ENCODE assay signal across 9 cellular contexts in the genomic region with DNA sequence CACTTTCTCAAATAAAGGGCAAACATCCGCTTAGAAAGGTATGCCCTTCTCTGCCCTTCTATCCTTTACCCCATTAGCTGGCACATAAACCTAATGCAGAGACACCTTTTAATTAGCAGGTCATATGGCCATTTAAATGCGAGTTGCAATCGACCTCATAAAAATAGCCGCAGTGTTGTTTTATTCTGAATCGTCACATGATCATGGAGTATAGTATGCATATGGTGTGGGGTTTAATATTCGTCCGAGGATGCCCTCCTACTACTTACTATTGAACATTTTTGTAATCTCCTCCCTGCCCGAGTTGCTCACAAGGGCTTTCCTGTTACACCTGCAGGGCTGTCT.
DNase-seq lines count a peak whose midpoint lies in the region; ATAC-seq and TF ChIP-seq lines count a peak whose summit lies in the region.
"Had no signal": no experiment of that assay in that cellular context is flagged by ENCODE, and none has a peak within 500 bp of the region (broad histone marks: within the 10 kb centered on the region; RNA-seq: fewer than 3 reads in every experiment).

No MANE protein-coding gene starts in this region.

- H3K9me3 ChIP-seq in breast epithelium: no peaks in the 10 kb centered on the region
- H3K9me3 ChIP-seq in transverse colon: no peaks in the 10 kb centered on the region

- H3K4me1 ChIP-seq in breast epithelium (peaks cover 6 to 38% of the 10 kb centered on the region in 2 donors), mesendoderm (ENCODE audit: control insufficient read depth, low read depth, low read length) (peaks cover 3% of the 10 kb centered on the region), transverse colon (peaks cover 37 to 91% (median 68%) of the 10 kb centered on the region in 4 donors)

- TF ChIP-seq POLR2A in breast epithelium (IDR thresholded peaks at IDR 0.05) (no peak), transverse colon (IDR thresholded peaks at IDR 0.05) (no peak)

- H3K18ac ChIP-seq in mesendoderm (ENCODE audit: low read length): peak overlapping the region; percentile 11

- peak overlapping the region; percentile 15 for H3K9ac ChIP-seq in mesendoderm (ENCODE audit: low read length)

- no peak overlapping the region for H2BK15ac ChIP-seq in mesendoderm (replicated peaks; ENCODE audit: low read depth)

- intact Hi-C loops in breast epithelium (cut with DNase I; ENCODE audit: low total_unique reads) (no loop called here), transverse colon (cut with DNase I; ENCODE audit: low total_unique reads) (no loop called here)

- H3K27me3 ChIP-seq in breast epithelium: no peaks in the 10 kb centered on the region
- H3K27me3 ChIP-seq in mesendoderm (ENCODE audit: insufficient read depth, low read length, poor library complexity): no peaks in the 10 kb centered on the region
- no peaks in the 10 kb centered on the region for H3K27me3 ChIP-seq in transverse colon

- peaks cover 17% of the 10 kb centered on the region for H3K36me3 Mint-ChIP-seq in activated T-cell treated with anti-CD3 and anti-CD28 coated beads, Interleukin-2, amount 50 U/mL, for 4 hours (ENCODE audit: insufficient read depth)

- in situ Hi-C loops in transverse colon (cut with MboI; ENCODE audit: low pct_ligation_motif_present in 1 of 4, low pct_unique_long_range_greater_than_20kb in 1 of 4, low sequenced_read_pairs in 3 of 4): loop anchor here (5.0 to 25.0 kb wide), 4 partner anchors 170 to 675 kb away; no protein-coding TSS in a partner anchor

- no peak for DNase-seq in activated T-cell treated with anti-CD3 and anti-CD28 coated beads, Interleukin-2, amount 50 U/mL, for 4 hours
- DNase-seq in activated T-cell treated with anti-CD3 and anti-CD28 coated beads, Interleukin-2, amount 50 U/mL, for 48 hours: no peak
- DNase-seq in breast epithelium (ENCODE audit: low spot score in 2 of 2) (no peak), mesendoderm (no peak), transverse colon (no peak), SIG-M5 (lab: John Stamatoyannopoulos, UW) (no peak)
- DNase-seq: WERI-Rb-1 had no signal

- H3K27ac ChIP-seq in breast epithelium (peak overlapping the region; percentile 90 to 94), mesendoderm (ENCODE audit: low read depth, low read length) (peak overlapping the region; percentile 19), transverse colon (peak overlapping the region; percentile 84 to 93 (median 90))
- H3K27ac ChIP-seq: WERI-Rb-1 had no signal

- no peak overlapping the region for H3K4ac ChIP-seq in mesendoderm (ENCODE audit: low read depth, low read length)

- no peaks in the 10 kb centered on the region for H3K27me3 Mint-ChIP-seq in activated T-cell treated with anti-CD3 and anti-CD28 coated beads, Interleukin-2, amount 50 U/mL, for 4 hours (ENCODE audit: low read depth)

- peaks cover 94% of the 10 kb centered on the region for H3K4me1 Mint-ChIP-seq in activated T-cell treated with anti-CD3 and anti-CD28 coated beads, Interleukin-2, amount 50 U/mL, for 4 hours (ENCODE audit: low read depth)

- TF ChIP-seq EP300 in transverse colon (IDR thresholded peaks at IDR 0.05; ENCODE audit: low read depth): no peak

- no peak overlapping the region for H2BK5ac ChIP-seq in mesendoderm (ENCODE audit: low read length)

- no peak overlapping the region for H3K56ac ChIP-seq in mesendoderm (ENCODE audit: low read length)

- H3K23ac ChIP-seq in mesendoderm (ENCODE audit: low read length): no peak overlapping the region

- no peak overlapping the region for H4K5ac ChIP-seq in mesendoderm (ENCODE audit: low read length)

- no peaks in the 10 kb centered on the region for H3K79me2 ChIP-seq in mesendoderm (ENCODE audit: control insufficient read depth, insufficient read depth, low read length)

- H2AK5ac ChIP-seq in mesendoderm (ENCODE audit: low read length): no peak overlapping the region

- H3K4me3 Mint-ChIP-seq in activated T-cell treated with anti-CD3 and anti-CD28 coated beads, Interleukin-2, amount 50 U/mL, for 4 hours: peak overlapping the region; percentile 88

- peak overlapping the region; percentile 86 for H3K4me2 ChIP-seq in mesendoderm (ENCODE audit: low read length)

- ATAC-seq in activated T-cell treated with anti-CD3 and anti-CD28 coated beads, Interleukin-2, amount 50 U/mL, for 4 hours: no peak
- ATAC-seq in HG02840 (IDR thresholded peaks at IDR 0.05; ENCODE audit: low FRiP score, unreplicated experiment) (no peak), HG03439 (IDR thresholded peaks at IDR 0.05; ENCODE audit: unreplicated experiment) (no peak)

- no peak overlapping the region for H2BK120ac ChIP-seq in mesendoderm (ENCODE audit: low read depth, low read length)

- peak overlapping the region; percentile 38 to 73 (median 60) for H3K4me3 ChIP-seq in breast epithelium
- no peak overlapping the region for H3K4me3 ChIP-seq in mesendoderm (ENCODE audit: low read length)
- peak overlapping the region in 2 of 4 donors; percentile 44 to 60 for H3K4me3 ChIP-seq in transverse colon

- H4K8ac ChIP-seq in mesendoderm (ENCODE audit: low read depth, low read length): no peak overlapping the region

- no peaks in the 10 kb centered on the region for H3K36me3 ChIP-seq in breast epithelium
- no peaks in the 10 kb centered on the region for H3K36me3 ChIP-seq in mesendoderm (ENCODE audit: control insufficient read depth, insufficient read depth, low read length)
- H3K36me3 ChIP-seq in transverse colon: peaks cover 0 to 9% (median 4%) of the 10 kb centered on the region in 4 donors

- no peaks in the 10 kb centered on the region for H3K9me3 Mint-ChIP-seq in activated T-cell treated with anti-CD3 and anti-CD28 coated beads, Interleukin-2, amount 50 U/mL, for 4 hours

- TF ChIP-seq CTCF in breast epithelium (IDR thresholded peaks at IDR 0.05) (peak in 1 of 3 donors; percentile 14), transverse colon (IDR thresholded peaks at IDR 0.05) (peak in 1 of 5 experiments; percentile 15)

- no peaks in the 10 kb centered on the region for H3K79me1 ChIP-seq in mesendoderm (ENCODE audit: low read length)

- WGBS in mesendoderm (ENCODE audit: extremely low coverage, insufficient coverage, low lambda C conversion rate): no CpG with 5 or more reads among the region's 8 CpGs
- 22 to 34% methylated on average over 8 of the region's 8 CpGs for WGBS in transverse colon (ENCODE audit: low coverage in 1 of 2), 2 donors

Comparison
In these comparisons a context has a peak if more than half of its experiments do, and no peak if none do; other contexts are left out.
1. H3K27ac ChIP-seq: peak in every context shown above with its lines; median percentile 92 in breast epithelium; 90 in transverse colon; 19 in mesendoderm.